23 cellular contexts compared by ENCODE assay signal in the genomic region with DNA sequence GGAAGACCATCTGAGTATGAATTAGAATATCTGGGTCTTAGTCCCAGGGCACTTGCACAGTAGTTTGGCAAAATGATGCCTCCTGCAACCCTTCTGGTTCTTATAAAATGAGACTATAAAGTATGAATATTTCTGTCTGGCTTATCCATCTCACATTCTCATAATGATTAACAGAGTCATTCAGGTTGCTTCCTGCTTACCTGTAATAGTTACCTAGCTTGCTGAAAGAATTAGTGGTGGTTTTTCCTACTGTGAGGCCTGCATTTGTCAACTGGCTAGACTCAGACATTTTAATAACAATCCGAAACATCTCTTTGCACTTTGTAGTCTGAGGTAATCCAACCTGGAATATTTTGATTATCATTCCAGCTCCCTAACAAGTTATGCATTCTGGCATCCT.
A peak's percentile ranks its signal among the peaks of the same experiment; 100 is the strongest.
DNase-seq lines count a peak whose midpoint lies in the region; FAIRE-seq and TF ChIP-seq lines count a peak whose summit lies in the region.
"Had no signal": no experiment of that assay in that cellular context is flagged by ENCODE, and none has a peak within 500 bp of the region (broad histone marks: within the 10 kb centered on the region; RNA-seq: fewer than 3 reads in every experiment).

No MANE protein-coding gene starts in this region.

- WGBS in small intestine, 3 donors = 39 to 78% (median 71%) methylated on average over 1 of the region's 1 CpG

- peak overlapping the region; percentile 60 for H3K27ac ChIP-seq in colonic mucosa
- H3K27ac ChIP-seq in small intestine (ENCODE audit: low read depth in 1 of 2, low read length in 1 of 2) = no peak overlapping the region
- H3K27ac ChIP-seq: C4-2B, RWPE1 had no signal

- no peak for TF ChIP-seq CTCF in colonic mucosa (IDR thresholded peaks at IDR 0.05)

- peak; percentile 24 for DNase-seq in HT-29 (ENCODE audit: low spot score)
- no peak for DNase-seq in colonic mucosa
- peak; percentile 15 for DNase-seq in left kidney (ENCODE audit: low read depth, low spot score)
- DNase-seq in small intestine = peak; percentile 9
- no peak for DNase-seq in NCI-H524 treated with DMSO at 0.1 percent for 48 hours (lab: John Stamatoyannopoulos, UW)
- no peak for DNase-seq in foreskin melanocyte
- no peak for DNase-seq in GM12891 (ENCODE audit: insufficient read length, low spot score)
- DNase-seq in SIG-M5 (lab: John Stamatoyannopoulos, UW) = no peak
- DNase-seq: Caco-2; CD8-positive, alpha-beta T cell; DMS 273 treated with DMSO at 0.1 percent for 48 hours; KG1; MG63; NCI-H1417; NCI-H1694; NCI-H2029 treated with DMSO at 0.1 percent for 48 hours; NCI-H446 treated with DMSO at 0.1 percent for 48 hours; NCI-H526 treated with DMSO at 0.1 percent for 48 hours; SHP77 had no signal

- no peak overlapping the region for H3K9ac ChIP-seq in colonic mucosa (ENCODE audit: low read depth in 2 of 2, low read length in 2 of 2)

- TF ChIP-seq POLR2A in GM12891 (IDR thresholded peaks at IDR 0.05; ENCODE audit: low read depth, low read length) = no peak

- H3K4me1 ChIP-seq in colonic mucosa (no peaks in the 10 kb centered on the region), small intestine (ENCODE audit: control insufficient read depth in 2 of 2, insufficient read depth in 1 of 2, low read depth in 1 of 2, low read length in 1 of 2) (no peaks in the 10 kb centered on the region)

- H3K36me3 ChIP-seq in colonic mucosa (no peaks in the 10 kb centered on the region), small intestine (ENCODE audit: control insufficient read depth in 2 of 2, insufficient read depth in 2 of 2, low read length in 2 of 2) (no peaks in the 10 kb centered on the region)
- H3K36me3 ChIP-seq: MG63 had no signal

- no peak for FAIRE-seq in small intestine (lab: Jason Lieb, UNC)
- FAIRE-seq in GM12891 (lab: Jason Lieb, UNC) = no peak
- FAIRE-seq: GM18507, H54 had no signal

- H3K4me3 ChIP-seq in colonic mucosa (no peak overlapping the region), small intestine (ENCODE audit: low read depth in 1 of 2, low read length in 2 of 2) (no peak overlapping the region)
- H3K4me3 ChIP-seq: MG63 had no signal

- no peaks in the 10 kb centered on the region for H3K27me3 ChIP-seq in colonic mucosa
- no peaks in the 10 kb centered on the region for H3K27me3 ChIP-seq in small intestine (ENCODE audit: control insufficient read depth in 2 of 2, insufficient read depth in 2 of 2, low read length in 2 of 2)
- H3K27me3 ChIP-seq: MG63 had no signal

- H3K9me3 ChIP-seq in colonic mucosa (no peaks in the 10 kb centered on the region), small intestine (ENCODE audit: control insufficient read depth, low read depth) (no peaks in the 10 kb centered on the region)
- H3K9me3 ChIP-seq: Caco-2, MG63 had no signal

- intact Hi-C loops in colonic mucosa (cut with DNase I) = loop anchor here (5.0 kb wide), 1 partner anchor 150 kb away; no protein-coding TSS in a partner anchor

TF ChIP-seq in GM12891, 5 proteins besides CTCF, POLR2A, EP300 and RAD21:
- TF ChIP-seq POU2F2 (IDR thresholded peaks at IDR 0.05; ENCODE audit: low read depth, low read length) (no peak), TAF1 (IDR thresholded peaks at IDR 0.05; ENCODE audit: low read depth, low read length) (no peak), POLR2AphosphoS5 (IDR thresholded peaks at IDR 0.05; ENCODE audit: low read depth, low read length) (no peak), SPI1 (IDR thresholded peaks at IDR 0.05; ENCODE audit: low read depth, low read length) (no peak), PAX5 (IDR thresholded peaks at IDR 0.05; ENCODE audit: insufficient read depth, low read length, severe bottlenecking) (no peak)
TF ChIP-seq in GM12891: peak in this region for 0.

Comparison
In these comparisons a context has a peak if more than half of its experiments do, and no peak if none do; other contexts are left out.
1. DNase-seq: peak in HT-29 (single experiment), left kidney (single experiment) and small intestine (single experiment); none in colonic mucosa (single experiment), NCI-H524 treated with DMSO at 0.1 percent for 48 hours (single experiment), foreskin melanocyte (single experiment), GM12891 (single experiment) and SIG-M5 (single experiment).